Comparison of ENCODE assay signal across 19 cellular contexts in the genomic region with DNA sequence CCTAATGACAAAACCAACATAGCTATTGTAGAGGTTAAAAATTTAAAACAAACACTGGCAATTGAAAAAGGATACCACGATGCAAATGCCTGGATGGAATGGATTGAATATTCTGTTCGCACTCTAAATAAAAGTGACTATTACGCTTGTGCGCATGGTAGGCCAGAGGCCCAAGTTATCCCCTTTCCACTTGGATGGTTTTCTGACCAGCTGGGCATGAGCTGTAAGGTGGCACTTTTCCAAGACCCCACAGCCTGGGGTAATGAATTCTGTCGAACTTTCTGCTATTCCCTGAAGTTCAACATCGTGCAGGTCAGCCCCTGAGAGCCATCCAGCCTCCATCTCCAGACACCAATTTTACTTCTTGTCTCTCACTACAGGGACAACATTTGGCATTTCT. TPM values are rescaled to one million over a fixed set of nuclear protein-coding genes. Genes with fewer than 3 reads are reported as not detected.
DNase-seq lines count a peak whose midpoint lies in the region; ATAC-seq and TF ChIP-seq lines count a peak whose summit lies in the region.
"Had no signal": no experiment of that assay in that cellular context is flagged by ENCODE, and none has a peak within 500 bp of the region (broad histone marks: within the 10 kb centered on the region; RNA-seq: fewer than 3 reads in every experiment).

No MANE protein-coding gene starts in this region.

- H3K4me1 ChIP-seq in PC-3 (ENCODE audit: insufficient read depth, low read length), result peaks cover 56% of the 10 kb centered on the region
- H3K4me1 ChIP-seq in tibial artery, result peaks cover 0 to 60% (median 15%) of the 10 kb centered on the region in 4 donors
- H3K4me1 ChIP-seq in mammary epithelial cell (ENCODE audit: insufficient read depth, low read length), result peaks cover under 1% of the 10 kb centered on the region
- H3K4me1 ChIP-seq: BE2C, BLaER1 had no signal

- H3K27me3 ChIP-seq in PC-3 (ENCODE audit: low read length) (no peaks in the 10 kb centered on the region), tibial artery (no peaks in the 10 kb centered on the region), mammary epithelial cell (ENCODE audit: insufficient read depth, low read length) (peaks cover 10% of the 10 kb centered on the region)
- H3K27me3 ChIP-seq: BLaER1 had no signal

- H3K9ac ChIP-seq in PC-3 (ENCODE audit: low read length), result no peak overlapping the region
- no peak overlapping the region for H3K9ac ChIP-seq in mammary epithelial cell (ENCODE audit: insufficient read depth, low read length)
- H3K9ac ChIP-seq: BLaER1 had no signal

- H3K9me2 ChIP-seq in PC-3 (replicated peaks; ENCODE audit: low read length), result no peaks in the 10 kb centered on the region

- H2AFZ ChIP-seq in PC-3 (ENCODE audit: low read length) (no peak overlapping the region), mammary epithelial cell (ENCODE audit: low read depth, low read length) (no peak overlapping the region)

- H3K79me2 ChIP-seq in PC-3 (ENCODE audit: low read length), result no peaks in the 10 kb centered on the region
- H3K79me2 ChIP-seq in mammary epithelial cell (ENCODE audit: insufficient read depth, low read length), result no peaks in the 10 kb centered on the region

- ATAC-seq in PC-3 (no peak), HG02678 (IDR thresholded peaks at IDR 0.05; ENCODE audit: unreplicated experiment) (no peak), GM18909 (IDR thresholded peaks at IDR 0.05; ENCODE audit: poor library complexity, unreplicated experiment) (no peak)

- POLR2A ChIA-PET in PC-3 (lab: Charles Lee; ENCODE audit: unreplicated experiment), result no interaction called here

- no TSS peak for BruUV-seq in PC-3 (replicated peaks; lab: Mats Ljungman, UMichigan)
- BruUV-seq in mammary epithelial cell (replicated peaks; lab: Mats Ljungman, UMichigan), result no TSS peak

- 83% methylated on average over 6 of the region's 6 CpGs for WGBS in mammary epithelial cell (ENCODE audit: low coverage, missing lambda C conversion rate)

- H3K4me2 ChIP-seq in PC-3 (ENCODE audit: low read length), result no peak overlapping the region
- H3K4me2 ChIP-seq in mammary epithelial cell (ENCODE audit: insufficient read depth, low read depth, low read length), result no peak overlapping the region
- H3K4me2 ChIP-seq: BLaER1 had no signal

- CTCF ChIA-PET in PC-3 (lab: Charles Lee) (no interaction called here), mammary epithelial cell (lab: Charles Lee; ENCODE audit: low non-redundant PET) (no interaction called here)

- TF ChIP-seq CTCF in PC-3 (conservative IDR thresholded peaks at IDR 0.05; ENCODE audit: low read depth, low read length) (no peak), tibial artery (IDR thresholded peaks at IDR 0.05) (no peak), mammary epithelial cell (conservative IDR thresholded peaks at IDR 0.05 in 1 of 2, IDR thresholded peaks at IDR 0.05 in 1 of 2; ENCODE audit: extremely low read depth in 1 of 2, insufficient read depth in 1 of 2, low read depth in 1 of 2, low read length in 2 of 2) (no peak)

- H3F3A ChIP-seq in PC-3 (ENCODE audit: low read length, unreplicated experiment), result no peaks in the 10 kb centered on the region

- H3K36me3 ChIP-seq in PC-3 (ENCODE audit: low read depth, low read length) (no peaks in the 10 kb centered on the region), tibial artery (no peaks in the 10 kb centered on the region), mammary epithelial cell (ENCODE audit: insufficient read depth, low read length) (no peaks in the 10 kb centered on the region)
- H3K36me3 ChIP-seq: BE2C, BLaER1 had no signal

- no peaks in the 10 kb centered on the region for H4K20me1 ChIP-seq in PC-3 (ENCODE audit: low read length)
- no peaks in the 10 kb centered on the region for H4K20me1 ChIP-seq in mammary epithelial cell (ENCODE audit: insufficient read depth, low read length)
- H4K20me1 ChIP-seq: BLaER1 had no signal

- H3K27ac ChIP-seq in PC-3 (ENCODE audit: low read length), result no peak overlapping the region
- H3K27ac ChIP-seq in tibial artery, result peak overlapping the region; percentile 28 to 95
- no peak overlapping the region for H3K27ac ChIP-seq in mammary epithelial cell (ENCODE audit: insufficient read depth, low read depth, low read length)
- H3K27ac ChIP-seq: BLaER1 had no signal

- H3K4me3 ChIP-seq in PC-3 (ENCODE audit: low read length) (no peak overlapping the region), tibial artery (no peak overlapping the region), mammary epithelial cell (replicated peaks in 1 of 3; ENCODE audit: insufficient read depth in 1 of 3, low read depth in 2 of 3, low read length in 3 of 3) (no peak overlapping the region)
- H3K4me3 ChIP-seq: BLaER1 had no signal

- intact Hi-C loops in PC-3 (cut with micrococcal nuclease), result no loop called here
- intact Hi-C loops in tibial artery (cut with DNase I; ENCODE audit: low total_unique reads), result no loop called here
- intact Hi-C loops in mammary epithelial cell (cut with micrococcal nuclease), result no loop called here

- DNase-seq in PC-3 (peak; percentile 19), kidney tubule cell (ENCODE audit: low spot score) (peak; percentile 67), tibial artery (no peak), mammary epithelial cell (no peak)
- DNase-seq: 8988T; ACHN; BE2C; C1 segment of cervical spinal cord; CD4-positive, alpha-beta memory T cell; CD4-positive, CD25-positive, alpha-beta regulatory T cell; CD8-positive, alpha-beta memory T cell; COR-L47; DMS 273 treated with DMSO at 0.1 percent for 48 hours; DMS79 treated with DMSO at 0.1 percent for 48 hours; GF-D8 had no signal

- in situ Hi-C loops in mammary epithelial cell (cut with MboI; ENCODE audit: low sequenced_read_pairs in 2 of 2), result no loop called here

- no peaks in the 10 kb centered on the region for H3K9me3 ChIP-seq in PC-3 (ENCODE audit: low read length)
- H3K9me3 ChIP-seq in tibial artery, result no peaks in the 10 kb centered on the region
- no peaks in the 10 kb centered on the region for H3K9me3 ChIP-seq in mammary epithelial cell (replicated peaks; ENCODE audit: insufficient read depth, low read length)
- H3K9me3 ChIP-seq: BE2C had no signal

- dilution Hi-C loops in mammary epithelial cell (cut with HindIII; ENCODE audit: low sequenced_read_pairs), result no loop called here

RNA-seq across cellular contexts. Expression of a gene that starts 5.4 kb away (rescaled TPM):
- total RNA-seq in PC-3 (2014; rRNA removed) (5.1 and 5.4 TPM in 2 replicates), mammary epithelial cell (1 to 10 TPM; 2.9 to 9.3 TPM)
- 0.20 TPM for polyA plus RNA-seq in mammary epithelial cell
- 3.3 TPM for polyA minus RNA-seq in mammary epithelial cell
- total RNA-seq: CD4-positive, alpha-beta memory T cell; CD4-positive, CD25-positive, alpha-beta regulatory T cell; CD8-positive, alpha-beta memory T cell had no signal
- polyA plus RNA-seq: CD14-positive monocyte; CD4-positive, alpha-beta memory T cell; CD4-positive, CD25-positive, alpha-beta regulatory T cell; CD8-positive, alpha-beta memory T cell had no signal

Comparison
In these comparisons a context has a peak if more than half of its experiments do, and no peak if none do; other contexts are left out.
1. DNase-seq: peak in PC-3 (single experiment) and kidney tubule cell (single experiment); none in tibial artery (0 of 2) and mammary epithelial cell (single experiment).
2. H3K27ac ChIP-seq: peak in tibial artery (2 of 2); none in PC-3 (single experiment) and mammary epithelial cell (single experiment).